ENCODE assay signal across 14 cellular contexts in the genomic region with DNA sequence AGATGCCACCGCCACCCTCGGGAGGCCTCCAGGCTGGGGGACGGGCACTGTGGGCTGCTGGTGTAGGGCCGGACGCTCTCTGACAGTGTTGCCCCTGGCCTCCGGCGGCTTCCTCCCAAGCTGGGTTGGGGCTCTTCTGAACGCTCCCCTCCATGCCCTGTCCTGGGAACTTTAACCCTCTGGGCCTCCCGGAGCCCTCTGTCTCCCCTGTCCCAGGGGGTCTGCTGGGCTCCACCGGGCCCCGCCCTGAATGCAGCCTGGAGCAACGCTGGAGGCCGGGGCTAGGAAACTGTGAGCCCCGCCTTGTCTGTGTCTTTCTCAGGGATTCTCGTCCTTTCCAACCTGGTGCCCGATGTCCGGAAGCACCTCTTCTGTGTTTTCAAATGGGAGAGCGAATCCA. TPM values are rescaled to one million over a fixed set of nuclear protein-coding genes. Genes with fewer than 3 reads are reported as not detected.
DNase-seq lines count a peak whose midpoint lies in the region; ATAC-seq and TF ChIP-seq lines count a peak whose summit lies in the region.
"Had no signal": no experiment of that assay in that cellular context is flagged by ENCODE, and none has a peak within 500 bp of the region (broad histone marks: within the 10 kb centered on the region; RNA-seq: fewer than 3 reads in every experiment).

No MANE protein-coding gene starts in this region.

- H3K9me2 ChIP-seq in OCI-LY1 (ENCODE audit: low read depth, low read length) = no peaks in the 10 kb centered on the region

- no peaks in the 10 kb centered on the region for H3K9me3 Mint-ChIP-seq in activated naive CD4-positive, alpha-beta T cell treated with anti-CD3 and anti-CD28 coated beads for 36 hours
- no peaks in the 10 kb centered on the region for H3K9me3 Mint-ChIP-seq in activated naive CD8-positive, alpha-beta T cell treated with anti-CD3 and anti-CD28 coated beads, Interleukin-2, amount 50 U/mL, for 24 hours
- no peaks in the 10 kb centered on the region for H3K9me3 Mint-ChIP-seq in stimulated activated memory B cell treated with anti-CD40 and anti-IgM and Interleukin-4, amounts not matched to agents 10 μg/mL and 1 μg/mL and 100 μg/mL, for 72 hours

- H3K9ac ChIP-seq in OCI-LY1 (ENCODE audit: low read length) = no peak overlapping the region

- H3K27ac ChIP-seq in OCI-LY1 (ENCODE audit: low read depth, low read length, poor library complexity, severe bottlenecking) (no peak overlapping the region), SJCRH30 (no peak overlapping the region)
- H3K27ac ChIP-seq: brain microvascular endothelial cell, thyroid gland had no signal

- H3K4me1 ChIP-seq in OCI-LY1 (ENCODE audit: insufficient read depth, low read length, severe bottlenecking) (peaks cover 21% of the 10 kb centered on the region), SJCRH30 (no peaks in the 10 kb centered on the region)
- H3K4me1 ChIP-seq: thyroid gland had no signal

- peak overlapping the region; percentile 92 for H3K4me3 Mint-ChIP-seq in activated naive CD4-positive, alpha-beta T cell treated with anti-CD3 and anti-CD28 coated beads for 36 hours
- H3K4me3 Mint-ChIP-seq in activated naive CD8-positive, alpha-beta T cell treated with anti-CD3 and anti-CD28 coated beads, Interleukin-2, amount 50 U/mL, for 24 hours = peak overlapping the region; percentile 88
- H3K4me3 Mint-ChIP-seq in stimulated activated memory B cell treated with anti-CD40 and anti-IgM and Interleukin-4, amounts not matched to agents 10 μg/mL and 1 μg/mL and 100 μg/mL, for 72 hours = no peak overlapping the region

- no peak for TF ChIP-seq CTCF in OCI-LY1 (IDR thresholded peaks at IDR 0.05; ENCODE audit: low read length)

- H3K36me3 ChIP-seq in OCI-LY1 (ENCODE audit: insufficient read depth, low read length) = no peaks in the 10 kb centered on the region
- no peaks in the 10 kb centered on the region for H3K36me3 ChIP-seq in SJCRH30
- H3K36me3 ChIP-seq: brain microvascular endothelial cell, thyroid gland had no signal

- no peaks in the 10 kb centered on the region for H3K79me2 ChIP-seq in OCI-LY1 (ENCODE audit: insufficient read depth, low read length)

- no peak for DNase-seq in activated naive CD4-positive, alpha-beta T cell treated with anti-CD3 and anti-CD28 coated beads for 36 hours
- no peak for DNase-seq in activated naive CD4-positive, alpha-beta T cell treated with anti-CD3 and anti-CD28 coated beads, Interleukin-2, amount 50 U/mL, for 16 hours
- no peak for DNase-seq in activated naive CD8-positive, alpha-beta T cell treated with anti-CD3 and anti-CD28 coated beads, Interleukin-2, amount 50 U/mL, for 24 hours
- DNase-seq in SJCRH30 (no peak), SK-N-DZ (ENCODE audit: low spot score) (no peak)
- DNase-seq: brain microvascular endothelial cell, mesendoderm, NCI-H2107 had no signal

- H3K4me2 ChIP-seq in OCI-LY1 (ENCODE audit: low read length) = 0 out of 2 replicates have a peak overlapping the region, but pooled peaks have one; percentile 58
- H3K4me2 ChIP-seq: smooth muscle cell had no signal

- H3K27me3 Mint-ChIP-seq in activated naive CD4-positive, alpha-beta T cell treated with anti-CD3 and anti-CD28 coated beads for 36 hours (ENCODE audit: low read depth) = no peaks in the 10 kb centered on the region
- no peaks in the 10 kb centered on the region for H3K27me3 Mint-ChIP-seq in activated naive CD8-positive, alpha-beta T cell treated with anti-CD3 and anti-CD28 coated beads, Interleukin-2, amount 50 U/mL, for 24 hours
- no peaks in the 10 kb centered on the region for H3K27me3 Mint-ChIP-seq in stimulated activated memory B cell treated with anti-CD40 and anti-IgM and Interleukin-4, amounts not matched to agents 10 μg/mL and 1 μg/mL and 100 μg/mL, for 72 hours

- H3K4me1 Mint-ChIP-seq in activated naive CD4-positive, alpha-beta T cell treated with anti-CD3 and anti-CD28 coated beads for 36 hours (ENCODE audit: low read depth) = peaks cover 66% of the 10 kb centered on the region
- H3K4me1 Mint-ChIP-seq in activated naive CD8-positive, alpha-beta T cell treated with anti-CD3 and anti-CD28 coated beads, Interleukin-2, amount 50 U/mL, for 24 hours = peaks cover 51% of the 10 kb centered on the region
- peaks cover 71% of the 10 kb centered on the region for H3K4me1 Mint-ChIP-seq in stimulated activated memory B cell treated with anti-CD40 and anti-IgM and Interleukin-4, amounts not matched to agents 10 μg/mL and 1 μg/mL and 100 μg/mL, for 72 hours

- intact Hi-C loops in activated naive CD4-positive, alpha-beta T cell treated with anti-CD3 and anti-CD28 coated beads for 36 hours (cut with micrococcal nuclease) = loop anchor here (2.0 kb wide), 1 partner anchor 25 kb away; no protein-coding TSS in a partner anchor

- H3K9me3 ChIP-seq in OCI-LY1 (ENCODE audit: low read length) (no peaks in the 10 kb centered on the region), SJCRH30 (replicated peaks) (no peaks in the 10 kb centered on the region)
- H3K9me3 ChIP-seq: thyroid gland had no signal

- H3K27me3 ChIP-seq in OCI-LY1 (ENCODE audit: insufficient read depth, low read length) (peaks cover 4% of the 10 kb centered on the region; the same call in 1 of the 2 replicates), SJCRH30 (no peaks in the 10 kb centered on the region)
- H3K27me3 ChIP-seq: brain microvascular endothelial cell, thyroid gland had no signal

- H3K27ac Mint-ChIP-seq in activated naive CD4-positive, alpha-beta T cell treated with anti-CD3 and anti-CD28 coated beads for 36 hours = peak overlapping the region; percentile 99
- H3K27ac Mint-ChIP-seq in activated naive CD8-positive, alpha-beta T cell treated with anti-CD3 and anti-CD28 coated beads, Interleukin-2, amount 50 U/mL, for 24 hours = peak overlapping the region; percentile 99
- peak overlapping the region; percentile 98 for H3K27ac Mint-ChIP-seq in stimulated activated memory B cell treated with anti-CD40 and anti-IgM and Interleukin-4, amounts not matched to agents 10 μg/mL and 1 μg/mL and 100 μg/mL, for 72 hours

- ATAC-seq in activated naive CD8-positive, alpha-beta T cell treated with anti-CD3 and anti-CD28 coated beads, Interleukin-2, amount 50 U/mL, for 24 hours = no peak
- ATAC-seq in stimulated activated memory B cell treated with anti-CD40 and anti-IgM and Interleukin-4, amounts not matched to agents 10 μg/mL and 1 μg/mL and 100 μg/mL, for 72 hours = no peak
- no peak for ATAC-seq in GM18868 (IDR thresholded peaks at IDR 0.05; ENCODE audit: unreplicated experiment)

- H4K20me1 ChIP-seq in OCI-LY1 (ENCODE audit: insufficient read depth, low read length) = no peaks in the 10 kb centered on the region

- CTCF ChIA-PET in activated naive CD4-positive, alpha-beta T cell treated with anti-CD3 and anti-CD28 coated beads for 36 hours (lab: Charles Lee) = no interaction called here

- peaks cover 2% of the 10 kb centered on the region for H3K36me3 Mint-ChIP-seq in activated naive CD4-positive, alpha-beta T cell treated with anti-CD3 and anti-CD28 coated beads for 36 hours (ENCODE audit: low read depth)
- no peaks in the 10 kb centered on the region for H3K36me3 Mint-ChIP-seq in activated naive CD8-positive, alpha-beta T cell treated with anti-CD3 and anti-CD28 coated beads, Interleukin-2, amount 50 U/mL, for 24 hours (ENCODE audit: low read depth)
- H3K36me3 Mint-ChIP-seq in stimulated activated memory B cell treated with anti-CD40 and anti-IgM and Interleukin-4, amounts not matched to agents 10 μg/mL and 1 μg/mL and 100 μg/mL, for 72 hours = no peaks in the 10 kb centered on the region

- no peaks in the 10 kb centered on the region for H3F3A ChIP-seq in OCI-LY1 (ENCODE audit: insufficient read depth, low read length)

- no peak overlapping the region for H3K4me3 ChIP-seq in OCI-LY1 (ENCODE audit: low read depth, low read length, poor library complexity, severe bottlenecking)
- H3K4me3 ChIP-seq in SJCRH30 = no peak overlapping the region
- H3K4me3 ChIP-seq: GM12878, smooth muscle cell, thyroid gland had no signal

- H2AFZ ChIP-seq in OCI-LY1 (ENCODE audit: low read length) = no peak overlapping the region

RNA-seq across cellular contexts. Expression of a gene that starts 45.7 kb away (rescaled TPM):
- total RNA-seq in activated naive CD4-positive, alpha-beta T cell treated with anti-CD3 and anti-CD28 coated beads for 36 hours = 10 to 100 TPM; 35.1 to 36.3 TPM
- 15.6 and 15.7 TPM in 2 replicates for total RNA-seq in SJCRH30 (2014; rRNA removed; shearing (Covaris generic))
- 50.9 and 56.6 TPM in 2 replicates for polyA plus RNA-seq in SK-N-DZ (2014; cell fraction: cytosol; rRNA removed)
- polyA plus RNA-seq in SK-N-DZ (2014; cell fraction: nucleus; rRNA removed) = 91.3 and 169 TPM in 2 replicates
